12 cellular contexts compared by ENCODE assay signal in the genomic region with DNA sequence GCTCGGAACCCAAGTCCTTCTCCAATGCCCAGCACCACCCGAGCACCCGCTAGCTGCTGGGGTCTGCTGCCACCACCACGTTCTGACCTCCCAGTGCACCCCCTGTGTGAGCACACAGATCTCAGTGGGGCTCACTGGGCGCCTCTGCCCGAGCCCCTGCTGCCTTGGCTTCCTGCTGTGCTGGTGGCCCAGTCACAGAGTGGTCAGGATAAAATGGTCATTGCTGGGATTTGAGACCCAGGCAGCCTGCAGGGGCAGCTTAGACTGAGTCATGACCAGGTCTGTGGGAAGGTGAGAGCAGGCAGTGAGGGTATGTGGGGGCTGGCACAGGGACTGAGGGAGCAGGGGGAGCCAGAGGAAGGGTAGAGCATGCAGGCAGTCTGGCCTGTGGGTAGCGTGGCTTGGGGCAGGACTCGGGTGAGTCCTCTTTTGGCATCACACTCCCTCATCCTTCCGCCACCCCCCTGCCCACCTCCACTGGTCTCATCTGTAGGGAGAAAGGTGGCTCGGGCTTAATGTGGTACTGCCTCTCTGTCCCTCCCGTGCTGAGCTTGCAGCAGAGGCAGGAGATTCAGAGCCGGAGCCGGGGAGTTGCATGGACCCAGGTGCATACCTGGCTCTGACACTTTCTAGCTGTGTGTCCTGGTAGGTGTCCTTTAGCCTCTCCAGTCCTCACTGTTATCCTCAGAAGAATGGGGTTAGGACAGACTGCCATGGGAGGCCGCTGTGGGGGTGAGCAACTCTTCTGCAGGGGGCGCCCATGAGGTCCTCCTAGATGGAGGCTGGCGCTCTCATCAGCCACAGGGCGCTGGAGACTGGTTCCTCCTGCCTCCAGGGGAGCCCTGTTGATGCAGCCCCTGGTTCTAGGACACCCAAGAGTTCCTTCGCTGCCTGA. TPM values are rescaled to one million over a fixed set of nuclear protein-coding genes. Genes with fewer than 3 reads are reported as not detected.
A peak's percentile ranks its signal among the peaks of the same experiment; 100 is the strongest.
DNase-seq lines count a peak whose midpoint lies in the region; ATAC-seq and TF ChIP-seq lines count a peak whose summit lies in the region.
"Had no signal": no experiment of that assay in that cellular context is flagged by ENCODE, and none has a peak within 500 bp of the region (broad histone marks: within the 10 kb centered on the region; RNA-seq: fewer than 3 reads in every experiment).

No MANE protein-coding gene starts in this region.

- H3K4me1 ChIP-seq in HEK293 (ENCODE audit: control insufficient read depth, insufficient read depth, low read length): no peaks in the 10 kb centered on the region
- no peaks in the 10 kb centered on the region for H3K4me1 ChIP-seq in hepatocyte (ENCODE audit: insufficient read depth)
- H3K4me1 ChIP-seq: neural progenitor cell had no signal

- POLR2A ChIA-PET in CD4-positive, alpha-beta T cell (lab: Charles Lee): interaction anchor here (0.5 to 3.9 kb wide), 8 partner anchors 17 to 174 kb away, joined by 3 to 33 read pairs (median 6); a partner anchor contains a TSS
- POLR2A ChIA-PET in HEK293 (lab: Yijun Ruan, JAX): no interaction called here

- no peak for TF ChIP-seq CTCF in CD4-positive, alpha-beta T cell (IDR thresholded peaks at IDR 0.05)
- TF ChIP-seq CTCF in HEK293 (tag by site-specific recombination; IDR thresholded peaks at IDR 0.05): no peak
- TF ChIP-seq CTCF in dorsolateral prefrontal cortex (IDR thresholded peaks at IDR 0.05 in 54 of 56, conservative IDR thresholded peaks at IDR 0.05 in 2 of 56; ENCODE audit: low read depth in 1 of 56, partially characterized antibody in 56 of 56): no peak
- TF ChIP-seq CTCF in hepatocyte (IDR thresholded peaks at IDR 0.05; ENCODE audit: poor library complexity): no peak

- no peaks in the 10 kb centered on the region for H3K9me2 ChIP-seq in hepatocyte (replicated peaks; ENCODE audit: insufficient read depth)

- H3K9me3 ChIP-seq in CD4-positive, alpha-beta T cell (ENCODE audit: control insufficient read depth, low read length): no peaks in the 10 kb centered on the region
- H3K9me3 ChIP-seq in HEK293 (ENCODE audit: control insufficient read depth, insufficient read depth, low read depth, low read length): no peaks in the 10 kb centered on the region
- no peaks in the 10 kb centered on the region for H3K9me3 ChIP-seq in hepatocyte (ENCODE audit: low read depth)
- H3K9me3 ChIP-seq: left lung had no signal

- H3K4me3 Mint-ChIP-seq in CD4-positive, alpha-beta T cell: peak overlapping the region; percentile 20
- peak overlapping the region; percentile 25 to 72 (median 35) for H3K4me3 Mint-ChIP-seq in immature natural killer cell
- H3K4me3 Mint-ChIP-seq: neural progenitor cell had no signal

- H3K36me3 ChIP-seq in HEK293 (ENCODE audit: control insufficient read depth in 2 of 2, insufficient read depth in 1 of 2, low read length in 2 of 2) (peaks cover 0 to 16% of the 10 kb centered on the region in 2 experiments; a peak in 2 of 3 replicates), hepatocyte (replicated peaks; ENCODE audit: insufficient read depth, low read depth) (no peaks in the 10 kb centered on the region)
- H3K36me3 ChIP-seq: neural progenitor cell had no signal

- H3K4me3 ChIP-seq in HEK293 (ENCODE audit: low read depth, low read length) (no peak overlapping the region), dorsolateral prefrontal cortex (no peak overlapping the region), hepatocyte (no peak overlapping the region)
- H3K4me3 ChIP-seq: left lung, neural progenitor cell had no signal

- no peaks in the 10 kb centered on the region for H3K27me3 ChIP-seq in CD4-positive, alpha-beta T cell (ENCODE audit: control insufficient read depth, insufficient read depth, low read length)
- H3K27me3 ChIP-seq in dorsolateral prefrontal cortex (no peaks in the 10 kb centered on the region), hepatocyte (no peaks in the 10 kb centered on the region)
- H3K27me3 ChIP-seq: left lung, neural progenitor cell had no signal

- 88% methylated on average over 17 of the region's 18 CpGs for whole genome bisulfite sequencing in hepatocyte (ENCODE audit: low lambda C conversion rate, missing lambda C conversion rate)

- H3K4me1 Mint-ChIP-seq in CD4-positive, alpha-beta T cell (ENCODE audit: low read depth): peaks cover 76% of the 10 kb centered on the region
- peaks cover 73 to 84% of the 10 kb centered on the region in 2 donors for H3K4me1 Mint-ChIP-seq in immature natural killer cell

- ATAC-seq in CD4-positive, alpha-beta T cell (ENCODE audit: poor library complexity): no peak
- ATAC-seq in HG03139 (IDR thresholded peaks at IDR 0.05; ENCODE audit: unreplicated experiment): no peak
- no peak for ATAC-seq in HG02981 (IDR thresholded peaks at IDR 0.05; ENCODE audit: unreplicated experiment)

- no peaks in the 10 kb centered on the region for H3K27me3 Mint-ChIP-seq in CD4-positive, alpha-beta T cell
- H3K27me3 Mint-ChIP-seq in immature natural killer cell (ENCODE audit: low read depth in 3 of 3): peaks cover 2 to 8% (median 8%) of the 10 kb centered on the region in 3 donors

- H3K36me3 Mint-ChIP-seq in CD4-positive, alpha-beta T cell (ENCODE audit: low read depth): peaks cover 63% of the 10 kb centered on the region
- H3K36me3 Mint-ChIP-seq in immature natural killer cell: peaks cover 6 to 23% (median 20%) of the 10 kb centered on the region in 3 donors

- no peak for DNase-seq in CD4-positive, alpha-beta T cell
- DNase-seq in activated T-cell treated with anti-CD3 and anti-CD28 coated beads, Interleukin-2, amount 50 U/mL, for 1 hour: peak; percentile 43
- DNase-seq in immature natural killer cell (no peak), dorsolateral prefrontal cortex (no peak), hepatocyte (ENCODE audit: low spot score) (no peak)
- DNase-seq: effector CD4-positive, alpha-beta T cell; stimulated activated CD4-positive, alpha-beta T cell treated with anti-CD3 and anti-CD28 coated beads, Interleukin-12 subunit alpha, Interleukin-12 subunit beta, amount 100 ng/mL, for 4 hours had no signal

- no peaks in the 10 kb centered on the region for H3K79me2 ChIP-seq in hepatocyte

- intact Hi-C loops in CD4-positive, alpha-beta T cell (cut with DNase I, micrococcal nuclease): loop anchor here (2.0 to 5.0 kb wide), 4 partner anchors 17 to 45 kb away; a partner anchor contains a TSS
- intact Hi-C loops in dorsolateral prefrontal cortex (cut with DNase I): no loop called here

- H4K20me1 ChIP-seq in hepatocyte (ENCODE audit: insufficient read depth, poor library complexity, severe bottlenecking): no peaks in the 10 kb centered on the region

- no peak overlapping the region for H3K4me2 ChIP-seq in hepatocyte
- H3K4me2 ChIP-seq: neural progenitor cell had no signal

- peak overlapping the region; percentile 86 for H3K27ac Mint-ChIP-seq in CD4-positive, alpha-beta T cell
- H3K27ac Mint-ChIP-seq in immature natural killer cell: peak overlapping the region; percentile 83 to 94 (median 90)
- H3K27ac Mint-ChIP-seq: neural progenitor cell had no signal

- H3K27ac ChIP-seq in CD4-positive, alpha-beta T cell (ENCODE audit: low read depth, low read length): peak overlapping the region; percentile 96
- H3K27ac ChIP-seq in HEK293 (ENCODE audit: extremely low read depth, low read depth, low read length) (no peak overlapping the region), dorsolateral prefrontal cortex (peak overlapping the region in 7 of 59 donors; percentile 12 to 75 (median 42)), hepatocyte (no peak overlapping the region)
- H3K27ac ChIP-seq: neural progenitor cell had no signal

- no peaks in the 10 kb centered on the region for H3K9me3 Mint-ChIP-seq in CD4-positive, alpha-beta T cell
- no peaks in the 10 kb centered on the region for H3K9me3 Mint-ChIP-seq in immature natural killer cell
- H3K9me3 Mint-ChIP-seq: neural progenitor cell had no signal

- CTCF ChIA-PET in CD4-positive, alpha-beta T cell (lab: Charles Lee): no interaction called here
- CTCF ChIA-PET in HEK293 (lab: Yijun Ruan, JAX): interaction anchor here (1.0 to 1.5 kb wide), 2 partner anchors 14 to 20 kb away, joined by 3 read pairs; no protein-coding TSS in a partner anchor

- H2AFZ ChIP-seq in hepatocyte: no peak overlapping the region
- H2AFZ ChIP-seq: neural progenitor cell had no signal

TF ChIP-seq in HEK293, 187 proteins besides CTCF, POLR2A, EP300 and RAD21 (continues in another document):
- TF ChIP-seq, protein P1, sequence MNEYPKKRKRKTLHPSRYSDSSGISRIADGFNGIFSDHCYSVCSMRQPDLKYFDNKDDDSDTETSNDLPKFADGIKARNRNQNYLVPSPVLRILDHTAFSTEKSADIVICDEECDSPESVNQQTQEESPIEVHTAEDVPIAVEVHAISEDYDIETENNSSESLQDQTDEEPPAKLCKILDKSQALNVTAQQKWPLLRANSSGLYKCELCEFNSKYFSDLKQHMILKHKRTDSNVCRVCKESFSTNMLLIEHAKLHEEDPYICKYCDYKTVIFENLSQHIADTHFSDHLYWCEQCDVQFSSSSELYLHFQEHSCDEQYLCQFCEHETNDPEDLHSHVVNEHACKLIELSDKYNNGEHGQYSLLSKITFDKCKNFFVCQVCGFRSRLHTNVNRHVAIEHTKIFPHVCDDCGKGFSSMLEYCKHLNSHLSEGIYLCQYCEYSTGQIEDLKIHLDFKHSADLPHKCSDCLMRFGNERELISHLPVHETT (tag by site-specific recombination; IDR thresholded peaks at IDR 0.05): no peak
- peak; percentile 78 for TF ChIP-seq ZIC2 (tag by site-specific recombination; IDR thresholded peaks at IDR 0.05)
- TF ChIP-seq ZNF830 (tag by site-specific recombination; IDR thresholded peaks at IDR 0.05; ENCODE audit: low read depth): no peak

RNA-seq across cellular contexts. Expression of a gene that starts 32.1 kb away (rescaled TPM):
- total RNA-seq in CD4-positive, alpha-beta T cell: 10 to 100 TPM; 80.4 to 80.9 TPM
- polyA plus RNA-seq in immature natural killer cell (10 to 100 TPM; 21.6 to 51.8 (median 25.1) TPM), hepatocyte (25.3 and 29.0 TPM in 2 replicates)
- total RNA-seq in dorsolateral prefrontal cortex (10 to 100 TPM; 44.3 to 74.1 (median 56.9) TPM), hepatocyte (10.6 and 11.2 TPM in 2 replicates)

RNA-seq across cellular contexts. Expression of a gene that starts 32.3 kb away (rescaled TPM):
- 100 to 1,000 TPM; 145 to 159 TPM for total RNA-seq in CD4-positive, alpha-beta T cell
- 100 to 1,000 TPM; 147 to 196 (median 173) TPM for polyA plus RNA-seq in immature natural killer cell
- 10 to 100 TPM; 33.2 to 64.4 (median 43.1) TPM for total RNA-seq in dorsolateral prefrontal cortex
- total RNA-seq in hepatocyte: 43.8 and 48.3 TPM in 2 replicates
- polyA plus RNA-seq in hepatocyte: 47.9 and 48.6 TPM in 2 replicates

RNA-seq across cellular contexts. Expression of a gene that starts 43.4 kb away (rescaled TPM):
- 10 to 100 TPM; 12.6 to 13.9 TPM for total RNA-seq in CD4-positive, alpha-beta T cell
- polyA plus RNA-seq in immature natural killer cell: 100 to 1,000 TPM in 2 of 3 donors, 10 to 100 TPM in 1; 89.3 to 131 (median 108) TPM
- total RNA-seq in dorsolateral prefrontal cortex: 10 to 100 TPM; 20.2 to 42.3 (median 31.4) TPM
- total RNA-seq in hepatocyte: 38.7 and 44.8 TPM in 2 replicates
- 40.2 and 50.4 TPM in 2 replicates for polyA plus RNA-seq in hepatocyte

Comparison
In these comparisons a context has a peak if more than half of its experiments do, and no peak if none do; other contexts are left out.
1. intact Hi-C loops: an anchor here in CD4-positive, alpha-beta T cell (2.0 to 5.0 kb wide); none called in dorsolateral prefrontal cortex.